ENCODE assay signal across 8 cellular contexts in the genomic region with DNA sequence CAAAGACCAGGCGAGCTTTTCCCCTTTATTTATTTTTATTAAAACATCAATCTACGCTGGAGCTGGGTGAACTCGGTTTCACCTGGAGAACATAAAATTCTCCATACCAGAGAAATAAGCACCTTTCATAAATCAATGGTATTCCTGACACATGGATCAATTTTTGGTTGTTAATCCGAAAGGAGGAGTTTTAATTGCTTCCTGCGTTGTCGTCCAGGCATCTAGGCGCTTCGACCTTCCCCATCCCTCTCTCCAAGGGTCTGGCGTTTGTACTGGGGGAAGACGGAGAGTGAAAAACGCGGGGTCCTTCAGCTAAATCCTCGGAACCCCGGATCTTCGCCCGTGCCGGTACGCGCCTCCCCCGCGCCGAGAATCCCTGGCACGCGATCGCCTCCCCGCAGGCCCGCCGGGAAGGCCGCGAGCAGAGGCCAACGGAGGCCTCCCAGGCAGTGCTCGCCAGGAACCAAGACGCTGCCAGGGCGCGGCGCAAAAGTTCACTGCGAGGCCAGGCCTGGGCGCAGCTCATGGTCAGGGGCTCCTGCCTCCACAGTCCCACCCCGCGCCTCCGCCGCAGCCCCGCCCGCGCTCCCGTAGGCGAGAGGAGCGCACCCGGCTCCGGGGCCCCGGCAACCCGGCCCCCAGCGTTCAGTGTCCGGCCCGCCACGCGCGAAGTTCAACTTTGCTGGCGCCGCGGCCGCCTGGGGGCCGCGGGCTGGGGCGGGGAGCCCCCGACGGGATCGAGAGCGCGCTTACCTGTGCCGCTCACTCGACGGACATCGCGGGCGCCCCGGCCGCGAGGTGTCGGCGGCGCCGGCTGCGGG. TPM values are rescaled to one million over a fixed set of nuclear protein-coding genes. Genes with fewer than 3 reads are reported as not detected.
DNase-seq lines count a peak whose midpoint lies in the region; ATAC-seq and TF ChIP-seq lines count a peak whose summit lies in the region.

No MANE protein-coding gene starts in this region.

- H3K27ac Mint-ChIP-seq in activated CD4-positive, alpha-beta T cell treated with anti-CD3 and anti-CD28 coated beads, Interleukin-2, amount 10 ng/mL, durations not matched to agents 24 days and 14 days: peak overlapping the region; percentile 75
- H3K27ac Mint-ChIP-seq in T-helper 17 cell: peak overlapping the region; percentile 61

- H3K27ac ChIP-seq in hepatocyte: no peak overlapping the region

- H3K27me3 ChIP-seq in hepatocyte: peaks cover 89% of the 10 kb centered on the region

- H3K4me3 ChIP-seq in hepatocyte: no peak overlapping the region
- peak overlapping the region; percentile 30 for H3K4me3 ChIP-seq in skeletal muscle cell (ENCODE audit: low read depth, low read length)

- no peaks in the 10 kb centered on the region for H3K9me3 ChIP-seq in T-helper 17 cell (ENCODE audit: control insufficient read depth, low read length, poor library complexity, severe bottlenecking)
- no peaks in the 10 kb centered on the region for H3K9me3 ChIP-seq in hepatocyte (ENCODE audit: low read depth)

- peak overlapping the region; percentile 94 for H3K4me2 ChIP-seq in hepatocyte

- WGBS in hepatocyte (ENCODE audit: low lambda C conversion rate, missing lambda C conversion rate): 1% methylated on average over 49 of the region's 84 CpGs

- peaks cover 30% of the 10 kb centered on the region for H3K4me1 ChIP-seq in hepatocyte (ENCODE audit: insufficient read depth)

- H4K20me1 ChIP-seq in hepatocyte (ENCODE audit: insufficient read depth, poor library complexity, severe bottlenecking): no peaks in the 10 kb centered on the region

- H3K79me2 ChIP-seq in hepatocyte: no peaks in the 10 kb centered on the region

- no peak for DNase-seq in activated CD4-positive, alpha-beta T cell treated with anti-CD3 and anti-CD28 coated beads, Interleukin-2, amount 10 ng/mL, durations not matched to agents 24 days and 14 days
- DNase-seq in activated CD4-positive, alpha-beta T cell treated with anti-CD3 and anti-CD28 coated beads, Interleukin-2, amount 50 U/mL, for 48 hours: no peak
- DNase-seq in T-helper 17 cell (no peak), hepatocyte (ENCODE audit: low spot score) (peak; percentile 38), skeletal muscle cell (ENCODE audit: low read depth) (no peak), anterior cingulate cortex (lab: John Stamatoyannopoulos, UW) (no peak)

- ATAC-seq in T-helper 17 cell: no peak
- ATAC-seq in GM19324 (IDR thresholded peaks at IDR 0.05; ENCODE audit: low FRiP score, unreplicated experiment): no peak
- no peak for ATAC-seq in HG02840 (IDR thresholded peaks at IDR 0.05; ENCODE audit: low FRiP score, unreplicated experiment)

- H2AFZ ChIP-seq in hepatocyte: peak overlapping the region; percentile 56

- no peak for TF ChIP-seq CTCF in hepatocyte (IDR thresholded peaks at IDR 0.05; ENCODE audit: poor library complexity)

- no peaks in the 10 kb centered on the region for H3K9me2 ChIP-seq in hepatocyte (replicated peaks; ENCODE audit: insufficient read depth)

- peaks cover 6% of the 10 kb centered on the region for H3K36me3 Mint-ChIP-seq in activated CD4-positive, alpha-beta T cell treated with anti-CD3 and anti-CD28 coated beads, Interleukin-2, amount 10 ng/mL, durations not matched to agents 24 days and 14 days (ENCODE audit: low read depth)
- H3K36me3 Mint-ChIP-seq in T-helper 17 cell (ENCODE audit: low read depth): no peaks in the 10 kb centered on the region

- H3K4me3 Mint-ChIP-seq in activated CD4-positive, alpha-beta T cell treated with anti-CD3 and anti-CD28 coated beads, Interleukin-2, amount 10 ng/mL, durations not matched to agents 24 days and 14 days: peak overlapping the region; percentile 45
- H3K4me3 Mint-ChIP-seq in T-helper 17 cell: peak overlapping the region; percentile 81

- peaks cover 8% of the 10 kb centered on the region for H3K4me1 Mint-ChIP-seq in activated CD4-positive, alpha-beta T cell treated with anti-CD3 and anti-CD28 coated beads, Interleukin-2, amount 10 ng/mL, durations not matched to agents 24 days and 14 days
- H3K4me1 Mint-ChIP-seq in T-helper 17 cell: peaks cover 6% of the 10 kb centered on the region

- H3K27me3 Mint-ChIP-seq in activated CD4-positive, alpha-beta T cell treated with anti-CD3 and anti-CD28 coated beads, Interleukin-2, amount 10 ng/mL, durations not matched to agents 24 days and 14 days: peaks cover 67% of the 10 kb centered on the region
- H3K27me3 Mint-ChIP-seq in T-helper 17 cell: peaks cover 72% of the 10 kb centered on the region

- no peaks in the 10 kb centered on the region for H3K36me3 ChIP-seq in hepatocyte (replicated peaks; ENCODE audit: insufficient read depth, low read depth)

- intact Hi-C loops in activated CD4-positive, alpha-beta T cell treated with anti-CD3 and anti-CD28 coated beads, Interleukin-2, amount 10 ng/mL, durations not matched to agents 24 days and 14 days (cut with micrococcal nuclease): loop anchor here (5.0 kb wide), 1 partner anchor 205 kb away; no protein-coding TSS in a partner anchor

- H3K9me3 Mint-ChIP-seq in activated CD4-positive, alpha-beta T cell treated with anti-CD3 and anti-CD28 coated beads, Interleukin-2, amount 10 ng/mL, durations not matched to agents 24 days and 14 days: peaks cover 10% of the 10 kb centered on the region

RNA-seq across cellular contexts. Expression of a gene that starts 8.3 kb away (rescaled TPM):
- not detected in 2 replicates for total RNA-seq in activated CD4-positive, alpha-beta T cell treated with anti-CD3 and anti-CD28 coated beads, Interleukin-2, amount 10 ng/mL, durations not matched to agents 24 days and 14 days
- total RNA-seq in T-helper 17 cell: not detected
- 0.40 and 0.77 TPM in 2 replicates for total RNA-seq in hepatocyte
- 0.15 and 0.22 TPM in 2 replicates for polyA plus RNA-seq in hepatocyte
